In the genomic region with DNA sequence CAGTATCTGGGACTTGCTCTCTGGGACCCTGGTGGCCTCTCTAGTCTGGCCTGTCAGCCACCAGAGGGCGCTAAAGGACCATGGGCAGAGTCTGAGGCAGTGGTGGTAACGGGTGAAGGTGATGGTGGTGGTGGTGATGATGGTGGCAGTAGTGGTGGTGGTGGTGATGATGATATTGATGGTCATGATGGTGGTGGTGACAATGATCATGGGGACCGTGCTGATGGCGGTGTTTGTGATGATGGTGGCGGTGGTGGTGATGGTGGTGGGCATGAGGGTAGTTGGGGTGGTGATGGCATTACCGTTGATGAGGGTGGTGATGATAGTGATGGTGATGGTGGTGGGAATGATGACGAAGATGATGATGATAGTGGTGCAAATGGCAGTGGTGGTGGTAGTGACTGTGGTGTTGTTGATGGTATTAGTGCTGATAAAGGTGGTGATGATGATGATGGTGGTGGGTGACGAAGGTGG, we compare ENCODE assay signal across 8 cellular contexts. TPM values are rescaled to one million over a fixed set of nuclear protein-coding genes. Genes with fewer than 3 reads are reported as not detected.
DNase-seq lines count a peak whose midpoint lies in the region; ATAC-seq and TF ChIP-seq lines count a peak whose summit lies in the region.

No MANE protein-coding gene starts in this region.

- H3K36me3 Mint-ChIP-seq in activated CD8-positive, alpha-beta T cell treated with anti-CD3 and anti-CD28 coated beads, Interleukin-2, amount 10 ng/mL, durations not matched to agents 7 days and 5 days (ENCODE audit: low read depth): no peaks in the 10 kb centered on the region
- H3K36me3 Mint-ChIP-seq in effector memory CD8-positive, alpha-beta T cell (ENCODE audit: insufficient read depth): peaks cover 3% of the 10 kb centered on the region

- TF ChIP-seq CTCF in mucosa of descending colon (IDR thresholded peaks at IDR 0.05): peak; percentile 92

- H3K9me3 Mint-ChIP-seq in activated CD8-positive, alpha-beta T cell treated with anti-CD3 and anti-CD28 coated beads, Interleukin-2, amount 10 ng/mL, durations not matched to agents 7 days and 5 days (ENCODE audit: insufficient read depth): no peaks in the 10 kb centered on the region
- H3K9me3 Mint-ChIP-seq in effector memory CD8-positive, alpha-beta T cell: no peaks in the 10 kb centered on the region

- H3K4me3 ChIP-seq in mucosa of descending colon: no peak overlapping the region

- DNase-seq in NCI-H1417 (lab: John Stamatoyannopoulos, UW) (peak in 2 of 3 experiments; percentile 42 to 68), NCI-H1417 treated with DMSO at 0.1 percent for 48 hours (lab: John Stamatoyannopoulos, UW) (no peak), NCI-H2107 treated with DMSO at 0.1 percent for 48 hours (lab: John Stamatoyannopoulos, UW; ENCODE audit: unreplicated experiment) (peak; percentile 3), mucosa of descending colon (peak in 2 of 3 donors; percentile 89 to 93)
- peak; percentile 78 for DNase-seq in activated CD8-positive, alpha-beta T cell treated with anti-CD3 and anti-CD28 coated beads, Interleukin-2, amount 10 ng/mL, durations not matched to agents 7 days and 5 days
- peak; percentile 86 to 91 (median 88) for DNase-seq in effector memory CD8-positive, alpha-beta T cell
- DNase-seq in stimulated activated CD8-positive, alpha-beta memory T cell treated with anti-CD3 and anti-CD28 coated beads, Interleukin-7, amount 100 ng/mL, for 24 hours (ENCODE audit: low read depth): peak; percentile 83

- ATAC-seq in activated CD8-positive, alpha-beta T cell treated with anti-CD3 and anti-CD28 coated beads, Interleukin-2, amount 10 ng/mL, durations not matched to agents 7 days and 5 days: peak; percentile 86
- ATAC-seq in effector memory CD8-positive, alpha-beta T cell (replicated peaks): peak; percentile 86
- peak; percentile 79 for ATAC-seq in mucosa of descending colon
- ATAC-seq in GM19324 (IDR thresholded peaks at IDR 0.05; ENCODE audit: low FRiP score, unreplicated experiment): no peak

- POLR2A ChIA-PET in activated CD8-positive, alpha-beta T cell treated with anti-CD3 and anti-CD28 coated beads, Interleukin-2, amount 10 ng/mL, durations not matched to agents 7 days and 5 days (lab: Charles Lee): no interaction called here

- no peak overlapping the region for H3K27ac Mint-ChIP-seq in activated CD8-positive, alpha-beta T cell treated with anti-CD3 and anti-CD28 coated beads, Interleukin-2, amount 10 ng/mL, durations not matched to agents 7 days and 5 days
- no peak overlapping the region for H3K27ac Mint-ChIP-seq in effector memory CD8-positive, alpha-beta T cell

- H3K4me3 Mint-ChIP-seq in activated CD8-positive, alpha-beta T cell treated with anti-CD3 and anti-CD28 coated beads, Interleukin-2, amount 10 ng/mL, durations not matched to agents 7 days and 5 days: no peak overlapping the region
- H3K4me3 Mint-ChIP-seq in effector memory CD8-positive, alpha-beta T cell: no peak overlapping the region

- no peaks in the 10 kb centered on the region for H3K4me1 Mint-ChIP-seq in activated CD8-positive, alpha-beta T cell treated with anti-CD3 and anti-CD28 coated beads, Interleukin-2, amount 10 ng/mL, durations not matched to agents 7 days and 5 days (ENCODE audit: low read depth)
- peaks cover 0 to 4% of the 10 kb centered on the region in 2 donors for H3K4me1 Mint-ChIP-seq in effector memory CD8-positive, alpha-beta T cell (ENCODE audit: low read depth in 2 of 2)

- H3K4me1 ChIP-seq in mucosa of descending colon (ENCODE audit: low read depth): peaks cover 10% of the 10 kb centered on the region

- no peaks in the 10 kb centered on the region for H3K9me3 ChIP-seq in mucosa of descending colon

- intact Hi-C loops in mucosa of descending colon (cut with DNase I, micrococcal nuclease): loop anchor here (2.0 to 10.0 kb wide), 4 partner anchors 102 to 466 kb away; no protein-coding TSS in a partner anchor

- H3K36me3 ChIP-seq in mucosa of descending colon (ENCODE audit: low read depth): no peaks in the 10 kb centered on the region

- no peaks in the 10 kb centered on the region for H3K27me3 Mint-ChIP-seq in activated CD8-positive, alpha-beta T cell treated with anti-CD3 and anti-CD28 coated beads, Interleukin-2, amount 10 ng/mL, durations not matched to agents 7 days and 5 days (ENCODE audit: low read depth)
- H3K27me3 Mint-ChIP-seq in effector memory CD8-positive, alpha-beta T cell: no peaks in the 10 kb centered on the region

- CTCF ChIA-PET in activated CD8-positive, alpha-beta T cell treated with anti-CD3 and anti-CD28 coated beads, Interleukin-2, amount 10 ng/mL, durations not matched to agents 7 days and 5 days (lab: Charles Lee): interaction anchor here (1.0 to 6.0 kb wide), 5 partner anchors 103 to 464 kb away, joined by 3 to 76 read pairs (median 5); no protein-coding TSS in a partner anchor

RNA-seq across cellular contexts. Expression of a gene that starts 16.0 kb away (rescaled TPM):
- total RNA-seq in activated CD8-positive, alpha-beta T cell treated with anti-CD3 and anti-CD28 coated beads, Interleukin-2, amount 10 ng/mL, durations not matched to agents 7 days and 5 days: not detected
- 1 to 10 TPM; 2.2 to 3.7 (median 2.5) TPM for total RNA-seq in mucosa of descending colon

RNA-seq across cellular contexts. Expression of a gene that starts 16.4 kb away (rescaled TPM):
- 10 to 100 TPM; 20.4 to 26.0 TPM for total RNA-seq in activated CD8-positive, alpha-beta T cell treated with anti-CD3 and anti-CD28 coated beads, Interleukin-2, amount 10 ng/mL, durations not matched to agents 7 days and 5 days
- total RNA-seq in mucosa of descending colon: 10 to 100 TPM; 15.5 to 44.7 (median 37.4) TPM

RNA-seq across cellular contexts. Expression of a gene that starts 27.8 kb away (rescaled TPM):
- total RNA-seq in activated CD8-positive, alpha-beta T cell treated with anti-CD3 and anti-CD28 coated beads, Interleukin-2, amount 10 ng/mL, durations not matched to agents 7 days and 5 days: 10 to 100 TPM; 45.3 to 49.4 TPM
- 10 to 100 TPM; 33.9 to 58.8 (median 39.2) TPM for total RNA-seq in mucosa of descending colon

RNA-seq across cellular contexts. Expression of a gene that starts 51.2 kb away (rescaled TPM):
- total RNA-seq in activated CD8-positive, alpha-beta T cell treated with anti-CD3 and anti-CD28 coated beads, Interleukin-2, amount 10 ng/mL, durations not matched to agents 7 days and 5 days: 100 to 1,000 TPM; 142 to 145 TPM
- 100 to 1,000 TPM in 2 of 3 donors, 10 to 100 TPM in 1; 98.7 to 551 (median 186) TPM for total RNA-seq in mucosa of descending colon
